Comparison of ENCODE assay signal across 15 cellular contexts in genomic region chr18:8847900-8848299, GRCh38.
A peak's percentile ranks its signal among the peaks of the same experiment; 100 is the strongest.
DNase-seq lines count a peak whose midpoint lies in the region; ATAC-seq and TF ChIP-seq lines count a peak whose summit lies in the region.
"Had no signal": no experiment of that assay in that cellular context is flagged by ENCODE, and none has a peak within 500 bp of the region (broad histone marks: within the 10 kb centered on the region; RNA-seq: fewer than 3 reads in every experiment).

No MANE protein-coding gene starts in this region.

- H3K79me1 ChIP-seq in IMR-90 (ENCODE audit: low read depth in 1 of 2, low read length in 2 of 2) = no peaks in the 10 kb centered on the region

- in situ Hi-C loops in IMR-90 (cut with MboI; ENCODE audit: low sequenced_read_pairs) = no loop called here

- 0 out of 2 replicates have a peak overlapping the region, but pooled peaks have one; percentile 41 for H2BK120ac ChIP-seq in IMR-90 (ENCODE audit: low read depth, low read length)

- H3K4ac ChIP-seq in IMR-90 (ENCODE audit: low read depth, low read length) = peak overlapping the region; percentile 41

- peaks cover 15% of the 10 kb centered on the region for H3K9me1 ChIP-seq in IMR-90 (ENCODE audit: insufficient read depth, low read length)

- H2AK5ac ChIP-seq in IMR-90 (ENCODE audit: low read depth, low read length) = peak overlapping the region; percentile 36; the same call in 1 of the 2 replicates

- H3K4me3 ChIP-seq in IMR-90 (ENCODE audit: insufficient read depth, low read depth, low read length) (no peak overlapping the region), heart right ventricle (no peak overlapping the region), sigmoid colon (no peak overlapping the region), coronary artery (no peak overlapping the region)
- H3K4me3 ChIP-seq: HAP-1 had no signal

- no peak overlapping the region for H4K8ac ChIP-seq in IMR-90 (ENCODE audit: low read depth in 2 of 2, low read length in 2 of 2)

- H2BK20ac ChIP-seq in IMR-90 (ENCODE audit: low read depth, low read length) = no peak overlapping the region

- no peak overlapping the region for H3K9ac ChIP-seq in IMR-90 (ENCODE audit: low read depth, low read length)

- H2BK15ac ChIP-seq in IMR-90 (ENCODE audit: low read depth, low read length) = no peak overlapping the region

- H3K4me2 ChIP-seq in IMR-90 (ENCODE audit: low read depth, low read length) = no peak overlapping the region

- no peak overlapping the region for H3K56ac ChIP-seq in IMR-90 (ENCODE audit: extremely low read depth, insufficient read depth, low read length)

- no peak overlapping the region for H3K27ac ChIP-seq in IMR-90 (ENCODE audit: insufficient read depth, low read length)
- H3K27ac ChIP-seq in heart right ventricle = no peak overlapping the region
- peak overlapping the region in 3 of 4 donors; percentile 48 to 73 (median 64) for H3K27ac ChIP-seq in sigmoid colon
- H3K27ac ChIP-seq in coronary artery = no peak overlapping the region

- dilution Hi-C loops in IMR-90 (cut with HindIII; ENCODE audit: low sequenced_read_pairs, unreplicated experiment) = no loop called here

- no peak for ATAC-seq in IMR-90 (ENCODE audit: low read depth)
- ATAC-seq in heart right ventricle = peak in 7 of 8 donors; percentile 52 to 89 (median 80)
- no peak for ATAC-seq in HG02981 (IDR thresholded peaks at IDR 0.05; ENCODE audit: unreplicated experiment)

- DNase-seq in IMR-90 (no peak), amniotic epithelial cell (ENCODE audit: low read depth) (peak; percentile 48), heart right ventricle (peak; percentile 26 to 40), sigmoid colon (peak; percentile 74), coronary artery (ENCODE audit: low spot score) (no peak), A172 (ENCODE audit: low spot score) (no peak), T-helper 2 cell (no peak)
- DNase-seq: C1 segment of cervical spinal cord, DMS53, NCI-H1417, NCI-H2029 treated with DMSO at 0.1 percent for 48 hours, NCI-H510A treated with DMSO at 0.1 percent for 48 hours, SIG-M5 had no signal

- no peak for TF ChIP-seq CTCF in IMR-90 (conservative IDR thresholded peaks at IDR 0.05; ENCODE audit: low read depth, low read length)
- no peak for TF ChIP-seq CTCF in heart right ventricle (IDR thresholded peaks at IDR 0.05)
- no peak for TF ChIP-seq CTCF in sigmoid colon (IDR thresholded peaks at IDR 0.05)
- TF ChIP-seq CTCF in coronary artery (IDR thresholded peaks at IDR 0.05) = no peak

- no peaks in the 10 kb centered on the region for H4K20me1 ChIP-seq in IMR-90 (ENCODE audit: insufficient read depth, low read length)

- H3K14ac ChIP-seq in IMR-90 (replicated peaks; ENCODE audit: low read depth, low read length) = peak overlapping the region; percentile 27

- peaks cover 7% of the 10 kb centered on the region for H3K4me1 ChIP-seq in IMR-90 (ENCODE audit: control insufficient read depth, insufficient read depth, low read length)
- peaks cover 0 to 23% (median 7%) of the 10 kb centered on the region in 9 donors for H3K4me1 ChIP-seq in heart right ventricle
- H3K4me1 ChIP-seq in sigmoid colon = peaks cover 0 to 28% (median 20%) of the 10 kb centered on the region in 4 donors
- H3K4me1 ChIP-seq: HAP-1 had no signal

- no peak for TF ChIP-seq RAD21 in IMR-90 (IDR thresholded peaks at IDR 0.05; ENCODE audit: low read length)

- H2AFZ ChIP-seq in IMR-90 (replicated peaks; ENCODE audit: low read length, poor library complexity) = no peak overlapping the region

- H2BK5ac ChIP-seq in IMR-90 (ENCODE audit: low read depth, low read length, poor library complexity, severe bottlenecking) = no peak overlapping the region

- CTCF ChIA-PET in IMR-90 (lab: Yijun Ruan, JAX) = no interaction called here

- TF ChIP-seq POLR2A in IMR-90 (IDR thresholded peaks at IDR 0.05; ENCODE audit: low read depth, low read length) (no peak), sigmoid colon (IDR thresholded peaks at IDR 0.05) (no peak)

- H4K91ac ChIP-seq in IMR-90 (ENCODE audit: insufficient read depth, low read depth, low read length) = no peak overlapping the region; the same call in 1 of the 2 replicates

- POLR2A ChIA-PET in IMR-90 (lab: Charles Lee; ENCODE audit: unreplicated experiment) = no interaction called here

- no peak overlapping the region for H3K18ac ChIP-seq in IMR-90 (ENCODE audit: low read depth, low read length)

- no peak overlapping the region for H3K23ac ChIP-seq in IMR-90 (ENCODE audit: low read depth, low read length)

- H3K36me3 ChIP-seq in IMR-90 (ENCODE audit: control insufficient read depth, insufficient read depth, low read length) = no peaks in the 10 kb centered on the region
- H3K36me3 ChIP-seq in heart right ventricle = no peaks in the 10 kb centered on the region
- H3K36me3 ChIP-seq in sigmoid colon = no peaks in the 10 kb centered on the region
- H3K36me3 ChIP-seq: HAP-1 had no signal

- intact Hi-C loops in IMR-90 (cut with micrococcal nuclease) (no loop called here), heart right ventricle (cut with DNase I) (no loop called here), sigmoid colon (cut with DNase I) (loop anchor here (5.0 kb wide), 2 partner anchors 109 to 134 kb away; no protein-coding TSS in a partner anchor)

- 97% methylated on average over 3 of the region's 5 CpGs; no CpG with 5 or more reads in 1 of the 2 experiments for WGBS in IMR-90 (ENCODE audit: extremely low coverage in 2 of 2, insufficient read length in 1 of 2), 2 experiments
- 38 to 47% methylated on average over 5 of the region's 5 CpGs for WGBS in heart right ventricle, 2 donors
- 91 to 94% methylated on average over 5 of the region's 5 CpGs for WGBS in sigmoid colon, 2 donors

- BruUV-seq in IMR-90 (replicated peaks; lab: Mats Ljungman, UMichigan) = no TSS peak

- no peak overlapping the region for H2AK9ac ChIP-seq in IMR-90 (replicated peaks; ENCODE audit: low read depth, low read length, poor library complexity)

- peak in 1 of 4 donors; percentile 77 for TF ChIP-seq EP300 in sigmoid colon (IDR thresholded peaks at IDR 0.05)

- H3K9me3 ChIP-seq in IMR-90 (ENCODE audit: control insufficient read depth, insufficient read depth, low read length) = no peaks in the 10 kb centered on the region
- peaks cover 0 to 7% (median 0%) of the 10 kb centered on the region in 11 donors for H3K9me3 ChIP-seq in heart right ventricle
- H3K9me3 ChIP-seq in sigmoid colon = no peaks in the 10 kb centered on the region
- H3K9me3 ChIP-seq: HAP-1 had no signal

- no peaks in the 10 kb centered on the region for H3K27me3 ChIP-seq in IMR-90 (ENCODE audit: control insufficient read depth, insufficient read depth, low read length)
- H3K27me3 ChIP-seq in heart right ventricle = peaks cover 0 to 4% (median 0%) of the 10 kb centered on the region in 7 donors
- no peaks in the 10 kb centered on the region for H3K27me3 ChIP-seq in sigmoid colon

- no peak overlapping the region for H4K5ac ChIP-seq in IMR-90 (ENCODE audit: low read depth, low read length)

TF ChIP-seq in IMR-90, 13 proteins besides CTCF, POLR2A, EP300 and RAD21:
- TF ChIP-seq MAZ (IDR thresholded peaks at IDR 0.05; ENCODE audit: borderline replicate concordance, low read depth, low read length) (no peak), NFE2L2 (IDR thresholded peaks at IDR 0.05; ENCODE audit: low read depth, low read length) (no peak), USF2 (IDR thresholded peaks at IDR 0.05; ENCODE audit: low read depth, low read length) (no peak), RCOR1 (IDR thresholded peaks at IDR 0.05; ENCODE audit: insufficient replicate concordance, low read length) (no peak)

Comparison
In these comparisons a context has a peak if more than half of its experiments do, and no peak if none do; other contexts are left out.
1. ATAC-seq: peak in heart right ventricle (7 of 8); none in IMR-90 (single experiment) and HG02981 (single experiment).
2. DNase-seq: peak in amniotic epithelial cell (single experiment), heart right ventricle (2 of 2) and sigmoid colon (single experiment); none in IMR-90 (single experiment), coronary artery (single experiment), A172 (single experiment) and T-helper 2 cell (0 of 5).
3. H3K27ac ChIP-seq: peak in sigmoid colon (3 of 4); none in IMR-90 (single experiment), heart right ventricle (0 of 10) and coronary artery (0 of 2).